Comparison of ENCODE assay signal across 9 cellular contexts in genomic region chr9:6354072-6354686, GRCh38. TPM values are rescaled to one million over a fixed set of nuclear protein-coding genes. Genes with fewer than 3 reads are reported as not detected.
DNase-seq lines count a peak whose midpoint lies in the region; ATAC-seq, FAIRE-seq and TF ChIP-seq lines count a peak whose summit lies in the region.
"Had no signal": no experiment of that assay in that cellular context is flagged by ENCODE, and none has a peak within 500 bp of the region (broad histone marks: within the 10 kb centered on the region; RNA-seq: fewer than 3 reads in every experiment).

No MANE protein-coding gene starts in this region.

- TF ChIP-seq CTCF in left lung (IDR thresholded peaks at IDR 0.05) (peak; percentile 69 to 78), testis (IDR thresholded peaks at IDR 0.05) (peak; percentile 38 to 54 (median 52))

- peak; percentile 15 for DNase-seq in 8988T
- DNase-seq in H7 = peak; percentile 72
- peak; percentile 72 for DNase-seq in M059J (ENCODE audit: low read depth)
- DNase-seq in SK-N-DZ (ENCODE audit: low spot score) = peak; percentile 20
- DNase-seq in cerebellum (ENCODE audit: low spot score) = peak; percentile 40
- DNase-seq in left lung = no peak
- no peak for DNase-seq in testis

- no peaks in the 10 kb centered on the region for H3K27me3 ChIP-seq in H7 (ENCODE audit: control insufficient read depth, insufficient read depth, low read length)
- peaks cover 0 to 5% of the 10 kb centered on the region in 2 donors for H3K27me3 ChIP-seq in left lung
- H3K27me3 ChIP-seq in testis = no peaks in the 10 kb centered on the region

- no peak overlapping the region for H3K27ac ChIP-seq in left lung
- no peak overlapping the region for H3K27ac ChIP-seq in testis
- H3K27ac ChIP-seq: skin epidermis had no signal

- no peaks in the 10 kb centered on the region for H3K36me3 ChIP-seq in H7 (replicated peaks; ENCODE audit: control insufficient read depth, insufficient read depth, low read length)
- H3K36me3 ChIP-seq in left lung = no peaks in the 10 kb centered on the region
- H3K36me3 ChIP-seq in testis (ENCODE audit: low read depth, missing control alignments) = no peaks in the 10 kb centered on the region

- H3K9me3 ChIP-seq in left lung = no peaks in the 10 kb centered on the region
- no peaks in the 10 kb centered on the region for H3K9me3 ChIP-seq in testis

- WGBS in testis, 2 donors = 42 to 47% methylated on average over 3 of the region's 3 CpGs

- TF ChIP-seq POLR2A in testis (IDR thresholded peaks at IDR 0.05) = no peak

- intact Hi-C loops in left lung (cut with DNase I) (loop anchor here in 1 of 2 donors (5.0 kb wide), 1 partner anchor 213 kb away; no protein-coding TSS in a partner anchor), testis (cut with DNase I; ENCODE audit: low total_unique reads) (loop anchor here (10.0 kb wide), 1 partner anchor 221 kb away; no protein-coding TSS in a partner anchor)

- ATAC-seq in left lung = peak; percentile 97

- H3K4me1 ChIP-seq in left lung (no peaks in the 10 kb centered on the region), testis (no peaks in the 10 kb centered on the region)

- no peak overlapping the region for H3K4me3 ChIP-seq in H7 (ENCODE audit: insufficient read depth, low read depth, low read length)
- no peak overlapping the region for H3K4me3 ChIP-seq in left lung
- H3K4me3 ChIP-seq in testis = no peak overlapping the region
- H3K4me3 ChIP-seq: skin epidermis had no signal

- peak; percentile 85 for FAIRE-seq in G401.6 (lab: Jason Lieb, UNC)

RNA-seq across cellular contexts. Expression of gene TPD52L3, which starts 26.0 kb away (rescaled TPM):
- 0.15 TPM in 1 of 2 replicates, not detected in the other for total RNA-seq in H7 (2014; rRNA removed; shearing (Covaris generic))
- not detected in 2 replicates for total RNA-seq in M059J (2014; rRNA removed; shearing (Covaris generic))
- polyA plus RNA-seq in SK-N-DZ (2014; cell fraction: cytosol; rRNA removed) = not detected in 2 replicates
- polyA plus RNA-seq in SK-N-DZ (2014; cell fraction: nucleus; rRNA removed) = not detected in 2 replicates
- total RNA-seq in cerebellum = not detected
- total RNA-seq in left lung = not detected
- 10 to 100 TPM; 59.0 to 93.9 TPM for total RNA-seq in testis
- 301 TPM for polyA plus RNA-seq in testis (ENCODE audit: insufficient read depth, low read depth, low replicate concordance)

RNA-seq across cellular contexts. Expression of gene UHRF2, which starts 58.8 kb away (rescaled TPM):
- total RNA-seq in H7 (2014; rRNA removed; shearing (Covaris generic)) = 47.0 and 57.9 TPM in 2 replicates
- 27.6 and 37.8 TPM in 2 replicates for total RNA-seq in M059J (2014; rRNA removed; shearing (Covaris generic))
- polyA plus RNA-seq in SK-N-DZ (2014; cell fraction: cytosol; rRNA removed) = 24.6 and 179 TPM in 2 replicates
- 106 and 147 TPM in 2 replicates for polyA plus RNA-seq in SK-N-DZ (2014; cell fraction: nucleus; rRNA removed)
- total RNA-seq in cerebellum = 87.2 TPM
- total RNA-seq in left lung = 10 to 100 TPM; 32.7 to 34.1 TPM
- 10 to 100 TPM; 56.1 to 59.2 TPM for total RNA-seq in testis
- 36.4 TPM for polyA plus RNA-seq in testis (ENCODE audit: insufficient read depth, low read depth, low replicate concordance)

Comparison
In these comparisons a context has a peak if more than half of its experiments do, and no peak if none do; other contexts are left out.
1. DNase-seq: peak in 8988T (single experiment), H7 (single experiment), M059J (single experiment), SK-N-DZ (single experiment) and cerebellum (single experiment); none in left lung (0 of 2) and testis (single experiment).
2. RNA of gene TPD52L3, which starts 26.0 kb away (total RNA-seq): 59.0 to 93.9 TPM in testis; not detected in left lung, 0.15 TPM in H7, not detected in M059J and not detected in cerebellum (single experiment); every median in the first group is over 10 times any median in the second.